16 cellular contexts compared by ENCODE assay signal in genomic region chr11:129979046-129979605, GRCh38. TPM values are rescaled to one million over a fixed set of nuclear protein-coding genes. Genes with fewer than 3 reads are reported as not detected.
A peak's percentile ranks its signal among the peaks of the same experiment; 100 is the strongest.
DNase-seq lines count a peak whose midpoint lies in the region; ATAC-seq and TF ChIP-seq lines count a peak whose summit lies in the region.
"Had no signal": no experiment of that assay in that cellular context is flagged by ENCODE, and none has a peak within 500 bp of the region (broad histone marks: within the 10 kb centered on the region; RNA-seq: fewer than 3 reads in every experiment).

No MANE protein-coding gene starts in this region.

- TF ChIP-seq POLR2A in prostate gland (IDR thresholded peaks at IDR 0.05), result no peak

- no peak overlapping the region for H2BK5ac ChIP-seq in neuronal stem cell (ENCODE audit: low read length)

- H3K9me3 Mint-ChIP-seq in GM23338, result no peaks in the 10 kb centered on the region; the same call in 2 of the 3 replicates
- H3K9me3 Mint-ChIP-seq in endodermal cell, result no peaks in the 10 kb centered on the region
- no peaks in the 10 kb centered on the region for H3K9me3 Mint-ChIP-seq in osteocyte (ENCODE audit: unreplicated experiment)
- H3K9me3 Mint-ChIP-seq: CD8-positive, alpha-beta memory T cell; HFFc6 had no signal

- DNase-seq in GM23338 (ENCODE audit: low spot score) (no peak), OCI-LY7 (ENCODE audit: low spot score) (no peak), endodermal cell (no peak), osteocyte (ENCODE audit: extremely low spot score, unreplicated experiment) (peak; percentile 72), prostate gland (ENCODE audit: low spot score) (no peak), neuronal stem cell (ENCODE audit: low spot score) (no peak)
- DNase-seq: CD8-positive, alpha-beta memory T cell; COR-L47; DMS 273 treated with DMSO at 0.1 percent for 48 hours; GDM1; GM23248; HFFc6 had no signal

- no peak overlapping the region for H2BK12ac ChIP-seq in neuronal stem cell (ENCODE audit: low read length)

- no peak overlapping the region for H3K4ac ChIP-seq in neuronal stem cell (ENCODE audit: low read length)

- BruUV-seq in OCI-LY7 (replicated peaks; lab: Mats Ljungman, UMichigan), result no TSS peak

- peaks cover 1% of the 10 kb centered on the region; the same call in 1 of the 2 replicates for H3K4me1 ChIP-seq in GM23338 (ENCODE audit: insufficient read depth)
- H3K4me1 ChIP-seq in OCI-LY7 (ENCODE audit: insufficient read depth, low read length, poor library complexity, severe bottlenecking), result peaks cover 63% of the 10 kb centered on the region
- no peaks in the 10 kb centered on the region for H3K4me1 ChIP-seq in endodermal cell (ENCODE audit: control insufficient read depth, insufficient read depth, low read length)
- no peaks in the 10 kb centered on the region for H3K4me1 ChIP-seq in prostate gland (replicated peaks)
- H3K4me1 ChIP-seq in neuronal stem cell (ENCODE audit: control insufficient read depth in 2 of 2, insufficient read depth in 1 of 2, low read depth in 1 of 2, low read length in 2 of 2), result peaks cover 3% of the 10 kb centered on the region in 2 donors

- ATAC-seq in GM23338 (peak; percentile 67), HG02763 (IDR thresholded peaks at IDR 0.05; ENCODE audit: unreplicated experiment) (no peak)
- ATAC-seq: HCT116 had no signal

- H3K79me2 ChIP-seq in GM23338 (replicated peaks; ENCODE audit: insufficient read depth) (peaks cover 51% of the 10 kb centered on the region), OCI-LY7 (ENCODE audit: insufficient read depth, low read depth, low read length) (peaks cover 3% of the 10 kb centered on the region; the same call in 1 of the 2 replicates)

- intact Hi-C loops in OCI-LY7 (cut with micrococcal nuclease; ENCODE audit: unreplicated experiment) (no loop called here), prostate gland (cut with DNase I) (no loop called here)

- TF ChIP-seq CTCF in GM23338 (conservative IDR thresholded peaks at IDR 0.05; ENCODE audit: low read depth in 2 of 2) (no peak; a peak in 1 of 4 replicates), OCI-LY7 (conservative IDR thresholded peaks at IDR 0.05; ENCODE audit: low read length) (0 out of 2 replicates have a peak, but pooled peaks have one; percentile 19), endodermal cell (conservative IDR thresholded peaks at IDR 0.05) (peak; percentile 12), osteocyte (IDR thresholded peaks at IDR 0.05) (no peak), prostate gland (IDR thresholded peaks at IDR 0.05) (no peak)

- 90 to 94% methylated on average over 5 to 7 of the region's 7 CpGs for WGBS in endodermal cell (ENCODE audit: insufficient coverage in 1 of 2, insufficient read length in 1 of 2), 2 experiments
- 65% methylated on average over 7 of the region's 7 CpGs for WGBS in prostate gland
- no CpG with 5 or more reads among the region's 7 CpGs for WGBS in neuronal stem cell (ENCODE audit: extremely low coverage in 2 of 2, insufficient read length in 2 of 2, insufficient replicate concordance in 1 of 2), 2 donors

- H2BK15ac ChIP-seq in neuronal stem cell (ENCODE audit: low read length), result no peak overlapping the region

- H4K20me1 ChIP-seq in GM23338 (replicated peaks; ENCODE audit: insufficient read depth), result 0 out of 2 replicates have a peak, but pooled peaks cover 4% of the 10 kb centered on the region
- H4K20me1 ChIP-seq in OCI-LY7 (ENCODE audit: insufficient read depth, low read length), result no peaks in the 10 kb centered on the region
- H4K20me1 ChIP-seq: BLaER1 treated with 17β-estradiol and CSF1 and Interleukin-3, amounts not matched to agents 10 nM and 100 nM had no signal

- H3K4me2 ChIP-seq in GM23338 (no peak overlapping the region), OCI-LY7 (ENCODE audit: low read length) (no peak overlapping the region), neuronal stem cell (ENCODE audit: insufficient read depth, low read length, poor library complexity, severe bottlenecking) (no peak overlapping the region)

- H3K9me3 ChIP-seq in OCI-LY7 (ENCODE audit: low read length) (no peaks in the 10 kb centered on the region), endodermal cell (ENCODE audit: control insufficient read depth, low read length) (no peaks in the 10 kb centered on the region), prostate gland (no peaks in the 10 kb centered on the region), neuronal stem cell (replicated peaks in 1 of 2; ENCODE audit: control insufficient read depth in 2 of 2, insufficient read depth in 1 of 2, low read depth in 1 of 2, low read length in 2 of 2) (no peaks in the 10 kb centered on the region)

- H3K23ac ChIP-seq in neuronal stem cell (ENCODE audit: low read depth, low read length, poor library complexity), result no peak overlapping the region

- H3K36me3 ChIP-seq in GM23338 (ENCODE audit: insufficient read depth) (no peaks in the 10 kb centered on the region), OCI-LY7 (ENCODE audit: insufficient read depth, low read length) (no peaks in the 10 kb centered on the region), endodermal cell (ENCODE audit: control insufficient read depth, insufficient read depth, low read length) (no peaks in the 10 kb centered on the region), prostate gland (no peaks in the 10 kb centered on the region), neuronal stem cell (replicated peaks in 1 of 2; ENCODE audit: control insufficient read depth in 2 of 2, insufficient read depth in 2 of 2, low read length in 2 of 2) (peaks cover 0 to 5% of the 10 kb centered on the region in 2 donors)

- peaks cover 10% of the 10 kb centered on the region for H3K4me1 Mint-ChIP-seq in GM23338
- peaks cover 2% of the 10 kb centered on the region for H3K4me1 Mint-ChIP-seq in endodermal cell
- peaks cover 4% of the 10 kb centered on the region for H3K4me1 Mint-ChIP-seq in osteocyte (ENCODE audit: unreplicated experiment)

- H3K18ac ChIP-seq in neuronal stem cell (ENCODE audit: low read length), result no peak overlapping the region

- H2AK5ac ChIP-seq in neuronal stem cell (ENCODE audit: low read depth, low read length), result no peak overlapping the region

- H3K27me3 Mint-ChIP-seq in GM23338 (ENCODE audit: insufficient read depth, low read depth, poor library complexity) (peaks cover 3% of the 10 kb centered on the region), endodermal cell (ENCODE audit: insufficient read depth) (no peaks in the 10 kb centered on the region), osteocyte (ENCODE audit: unreplicated experiment) (no peaks in the 10 kb centered on the region)

- no peak overlapping the region for H3K4me3 Mint-ChIP-seq in GM23338
- no peak overlapping the region for H3K4me3 Mint-ChIP-seq in endodermal cell
- H3K4me3 Mint-ChIP-seq in osteocyte (ENCODE audit: unreplicated experiment), result no peak overlapping the region
- H3K4me3 Mint-ChIP-seq: B cell; CD8-positive, alpha-beta memory T cell; HFFc6 had no signal

- H4K8ac ChIP-seq in neuronal stem cell (ENCODE audit: low read depth, low read length), result no peak overlapping the region

- no peak overlapping the region for H3K14ac ChIP-seq in neuronal stem cell (ENCODE audit: low read length)

- H2BK120ac ChIP-seq in neuronal stem cell (ENCODE audit: low read depth, low read length), result no peak overlapping the region

- H3F3A ChIP-seq in GM23338 (replicated peaks; ENCODE audit: low read depth), result no peaks in the 10 kb centered on the region

- POLR2A ChIA-PET in OCI-LY7 (lab: Charles Lee), result interaction anchor here (1.0 to 12.4 kb wide), 3 partner anchors 14 to 143 kb away, joined by 3 to 228 read pairs (median 3); no protein-coding TSS in a partner anchor

- H3K36me3 Mint-ChIP-seq in GM23338 (ENCODE audit: low read depth), result no peaks in the 10 kb centered on the region
- H3K36me3 Mint-ChIP-seq in endodermal cell (ENCODE audit: low read depth), result no peaks in the 10 kb centered on the region
- H3K36me3 Mint-ChIP-seq in osteocyte (ENCODE audit: unreplicated experiment), result no peaks in the 10 kb centered on the region

- H3K27ac ChIP-seq in GM23338 (ENCODE audit: low read depth) (no peak overlapping the region), OCI-LY7 (ENCODE audit: low read depth, low read length, poor library complexity, severe bottlenecking) (no peak overlapping the region), endodermal cell (ENCODE audit: low read depth, low read length) (no peak overlapping the region), prostate gland (no peak overlapping the region), neuronal stem cell (replicated peaks; ENCODE audit: low read length) (no peak overlapping the region)
- H3K27ac ChIP-seq: GM23248 had no signal

- H3K9ac ChIP-seq in endodermal cell (ENCODE audit: extremely low read depth, low read length, poor library complexity, severe bottlenecking) (no peak overlapping the region), neuronal stem cell (ENCODE audit: low read depth, low read length, poor library complexity) (no peak overlapping the region)
- H3K9ac ChIP-seq: BLaER1 treated with 17β-estradiol and CSF1 and Interleukin-3, amounts not matched to agents 10 nM and 100 nM; GM23248 had no signal

- no peak overlapping the region for H2AFZ ChIP-seq in GM23338
- H2AFZ ChIP-seq in OCI-LY7 (ENCODE audit: low read length), result no peak overlapping the region; the same call in 1 of the 2 replicates
- H2AFZ ChIP-seq in neuronal stem cell (ENCODE audit: low read length), result no peak overlapping the region
- H2AFZ ChIP-seq: GM23248 had no signal

- H3K27ac Mint-ChIP-seq in GM23338 (no peak overlapping the region), endodermal cell (no peak overlapping the region), osteocyte (ENCODE audit: unreplicated experiment) (no peak overlapping the region)
- H3K27ac Mint-ChIP-seq: B cell, HFFc6 had no signal

- peaks cover 3% of the 10 kb centered on the region for H3K79me1 ChIP-seq in neuronal stem cell (ENCODE audit: low read depth, low read length)

- CTCF ChIA-PET in OCI-LY7 (lab: Charles Lee; ENCODE audit: unreplicated experiment), result no interaction called here

- H4K91ac ChIP-seq in neuronal stem cell (ENCODE audit: low read depth, low read length, poor library complexity), result no peak overlapping the region

- H3K27me3 ChIP-seq in GM23338 (ENCODE audit: insufficient read depth), result no peaks in the 10 kb centered on the region
- H3K27me3 ChIP-seq in endodermal cell (ENCODE audit: control insufficient read depth, insufficient read depth, low read length, poor library complexity, severe bottlenecking), result no peaks in the 10 kb centered on the region
- H3K27me3 ChIP-seq in prostate gland (replicated peaks; ENCODE audit: insufficient read depth), result no peaks in the 10 kb centered on the region
- H3K27me3 ChIP-seq in neuronal stem cell (ENCODE audit: control insufficient read depth in 3 of 3, insufficient read depth in 3 of 3, low read depth in 1 of 3, low read length in 3 of 3), result no peaks in the 10 kb centered on the region
- H3K27me3 ChIP-seq: BLaER1 treated with 17β-estradiol and CSF1 and Interleukin-3, amounts not matched to agents 10 nM and 100 nM had no signal

- H3K4me3 ChIP-seq in GM23338, result no peak overlapping the region
- no peak overlapping the region for H3K4me3 ChIP-seq in OCI-LY7 (ENCODE audit: low read depth, low read length, poor library complexity, severe bottlenecking)
- H3K4me3 ChIP-seq in endodermal cell (ENCODE audit: low read length), result no peak overlapping the region
- H3K4me3 ChIP-seq in prostate gland, result no peak overlapping the region
- H3K4me3 ChIP-seq in neuronal stem cell (ENCODE audit: low read length in 2 of 2), result no peak overlapping the region
- H3K4me3 ChIP-seq: BLaER1 treated with 17β-estradiol and CSF1 and Interleukin-3, amounts not matched to agents 10 nM and 100 nM; GM23248 had no signal

- H3K9me2 ChIP-seq in GM23338 (ENCODE audit: insufficient read depth) (0 out of 2 replicates have a peak, but pooled peaks cover 4% of the 10 kb centered on the region), OCI-LY7 (ENCODE audit: insufficient read depth, low read length) (no peaks in the 10 kb centered on the region)

RNA-seq across cellular contexts. Expression of gene PRDM10, which starts 23.5 kb away (rescaled TPM):
- 12.5 and 14.9 TPM in 2 replicates for total RNA-seq in GM23338 (2014; rRNA removed; shearing (Covaris generic))
- polyA plus RNA-seq in GM23338 (2016; fragmentation: Nextera tagmentation; extraction: Ambion mirVana), result 4.0 and 5.2 TPM in 2 replicates
- total RNA-seq in OCI-LY7 (2014; rRNA removed; shearing (Covaris generic)), result 28.7 and 29.8 TPM in 2 replicates
- total RNA-seq in OCI-LY7 (2022) (59.2 and 60.6 TPM in 2 replicates), endodermal cell (10 to 100 TPM; 15.9 to 16.4 TPM), osteocyte (15.3 and 17.2 TPM in 2 replicates), prostate gland (1 to 10 TPM; 7.0 to 7.7 TPM)
- polyA plus RNA-seq in endodermal cell (2013, experiment 1 of 2), result 9.9 TPM
- 9.7 TPM for polyA plus RNA-seq in endodermal cell (2013, experiment 2 of 2)
- 4.6 TPM for polyA plus RNA-seq in neuronal stem cell (2013, experiment 1 of 2)
- 4.9 TPM for polyA plus RNA-seq in neuronal stem cell (2013, experiment 2 of 2)

Comparison
In these comparisons a context has a peak if more than half of its experiments do, and no peak if none do; other contexts are left out.
1. CTCF ChIP-seq: peak in OCI-LY7 (single experiment) and endodermal cell (single experiment); none in GM23338 (0 of 2), osteocyte (single experiment) and prostate gland (0 of 4).